ENCODE assay signal across 17 cellular contexts in genomic region chr5:40291338-40291737, GRCh38.
DNase-seq lines count a peak whose midpoint lies in the region; ATAC-seq and TF ChIP-seq lines count a peak whose summit lies in the region.
"Had no signal": no experiment of that assay in that cellular context is flagged by ENCODE, and none has a peak within 500 bp of the region (broad histone marks: within the 10 kb centered on the region; RNA-seq: fewer than 3 reads in every experiment).

No MANE protein-coding gene starts in this region.

- H3K27ac ChIP-seq in PC-3 (ENCODE audit: low read length) (no peak overlapping the region), osteoblast (ENCODE audit: low read depth, low read length) (no peak overlapping the region), ovary (no peak overlapping the region)
- H3K27ac ChIP-seq: KMS-11, right atrium auricular region, vagina had no signal

- no peak for TF ChIP-seq POLR2A in ovary (IDR thresholded peaks at IDR 0.05)

- H2AFZ ChIP-seq in PC-3 (ENCODE audit: low read length) (no peak overlapping the region), osteoblast (ENCODE audit: low read length) (no peak overlapping the region)

- H4K20me1 ChIP-seq in PC-3 (ENCODE audit: low read length): no peaks in the 10 kb centered on the region
- no peaks in the 10 kb centered on the region for H4K20me1 ChIP-seq in osteoblast (ENCODE audit: insufficient read depth, low read length)

- DNase-seq in Daoy (ENCODE audit: low read depth) (peak; percentile 8), PC-3 (peak; percentile 33), dermis blood vessel endothelial cell (peak; percentile 32), osteoblast (ENCODE audit: insufficient read length, low spot score, missing footprints) (peak; percentile 47), LoVo (ENCODE audit: low spot score) (no peak), ovary (no peak), NCI-H2196 treated with DMSO at 0.1 percent for 48 hours (lab: John Stamatoyannopoulos, UW; ENCODE audit: unreplicated experiment) (no peak), OCI-M2 (lab: John Stamatoyannopoulos, UW; ENCODE audit: unreplicated experiment) (no peak)
- DNase-seq: activated CD4-positive, alpha-beta T cell treated with anti-CD3 and anti-CD28 coated beads, Interleukin-2, amount 10 ng/mL, durations not matched to agents 7 days and 5 days; activated naive CD4-positive, alpha-beta T cell treated with Interleukin-2 at 50 U/mL for 16 hours; Caco-2; hypothalamus; kidney glomerular epithelial cell; NCI-H2227 treated with DMSO at 0.1 percent for 48 hours had no signal

- no peaks in the 10 kb centered on the region for H3K9me2 ChIP-seq in PC-3 (replicated peaks; ENCODE audit: low read length)

- no TSS peak for BruUV-seq in PC-3 (replicated peaks; lab: Mats Ljungman, UMichigan)

- H3K4me3 ChIP-seq in PC-3 (ENCODE audit: low read length) (no peak overlapping the region), osteoblast (ENCODE audit: insufficient read depth, low read length) (no peak overlapping the region), ovary (no peak overlapping the region)
- H3K4me3 ChIP-seq: right atrium auricular region, vagina had no signal

- no peak for TF ChIP-seq CTCF in PC-3 (conservative IDR thresholded peaks at IDR 0.05; ENCODE audit: low read depth, low read length)
- no peak for TF ChIP-seq CTCF in osteoblast (IDR thresholded peaks at IDR 0.05; ENCODE audit: extremely low read depth, low read depth, low read length)
- TF ChIP-seq CTCF in ovary (IDR thresholded peaks at IDR 0.05): no peak

- H3K9ac ChIP-seq in PC-3 (ENCODE audit: low read length): no peak overlapping the region
- H3K9ac ChIP-seq: KMS-11 had no signal

- intact Hi-C loops in PC-3 (cut with micrococcal nuclease): no loop called here
- intact Hi-C loops in ovary (cut with DNase I): no loop called here

- CTCF ChIA-PET in PC-3 (lab: Charles Lee): no interaction called here

- no peaks in the 10 kb centered on the region for H3K36me3 ChIP-seq in PC-3 (ENCODE audit: low read depth, low read length)
- no peaks in the 10 kb centered on the region for H3K36me3 ChIP-seq in osteoblast (ENCODE audit: insufficient read depth, low read length)
- H3K36me3 ChIP-seq in ovary: no peaks in the 10 kb centered on the region
- H3K36me3 ChIP-seq: right atrium auricular region, vagina had no signal

- POLR2A ChIA-PET in PC-3 (lab: Charles Lee; ENCODE audit: unreplicated experiment): no interaction called here

- H3F3A ChIP-seq in PC-3 (ENCODE audit: low read length, unreplicated experiment): no peaks in the 10 kb centered on the region

- TF ChIP-seq EP300 in ovary (IDR thresholded peaks at IDR 0.05): no peak

- H3K9me3 ChIP-seq in PC-3 (ENCODE audit: low read length) (no peaks in the 10 kb centered on the region), osteoblast (ENCODE audit: low read depth, low read length) (no peaks in the 10 kb centered on the region), ovary (no peaks in the 10 kb centered on the region)
- H3K9me3 ChIP-seq: Caco-2, right atrium auricular region, vagina had no signal

- no peaks in the 10 kb centered on the region for H3K79me2 ChIP-seq in PC-3 (ENCODE audit: low read length)
- no peaks in the 10 kb centered on the region for H3K79me2 ChIP-seq in osteoblast (ENCODE audit: insufficient read depth, low read length)

- H3K4me2 ChIP-seq in PC-3 (ENCODE audit: low read length): no peak overlapping the region
- H3K4me2 ChIP-seq in osteoblast (ENCODE audit: insufficient read depth, low read length): no peak overlapping the region
- H3K4me2 ChIP-seq: KMS-11 had no signal

- no peak for ATAC-seq in PC-3

- H3K4me1 ChIP-seq in PC-3 (ENCODE audit: insufficient read depth, low read length): no peaks in the 10 kb centered on the region
- H3K4me1 ChIP-seq in osteoblast (ENCODE audit: insufficient read depth, low read length): peaks cover 8% of the 10 kb centered on the region
- no peaks in the 10 kb centered on the region for H3K4me1 ChIP-seq in ovary (ENCODE audit: insufficient read depth)
- H3K4me1 ChIP-seq: Caco-2, right atrium auricular region, vagina had no signal

- WGBS in ovary, 3 donors: 64 to 83% (median 73%) methylated on average over 2 of the region's 2 CpGs

- H3K27me3 ChIP-seq in PC-3 (ENCODE audit: low read length) (no peaks in the 10 kb centered on the region), osteoblast (ENCODE audit: insufficient read depth, low read length) (no peaks in the 10 kb centered on the region), ovary (no peaks in the 10 kb centered on the region)
- H3K27me3 ChIP-seq: right atrium auricular region, vagina had no signal

Comparison
In these comparisons a context has a peak if more than half of its experiments do, and no peak if none do; other contexts are left out.
1. DNase-seq: peak in Daoy (single experiment), PC-3 (single experiment), dermis blood vessel endothelial cell (single experiment) and osteoblast (single experiment); none in LoVo (single experiment), ovary (0 of 5), NCI-H2196 treated with DMSO at 0.1 percent for 48 hours (single experiment) and OCI-M2 (single experiment).